ENCODE assay signal across 8 cellular contexts in the genomic region with DNA sequence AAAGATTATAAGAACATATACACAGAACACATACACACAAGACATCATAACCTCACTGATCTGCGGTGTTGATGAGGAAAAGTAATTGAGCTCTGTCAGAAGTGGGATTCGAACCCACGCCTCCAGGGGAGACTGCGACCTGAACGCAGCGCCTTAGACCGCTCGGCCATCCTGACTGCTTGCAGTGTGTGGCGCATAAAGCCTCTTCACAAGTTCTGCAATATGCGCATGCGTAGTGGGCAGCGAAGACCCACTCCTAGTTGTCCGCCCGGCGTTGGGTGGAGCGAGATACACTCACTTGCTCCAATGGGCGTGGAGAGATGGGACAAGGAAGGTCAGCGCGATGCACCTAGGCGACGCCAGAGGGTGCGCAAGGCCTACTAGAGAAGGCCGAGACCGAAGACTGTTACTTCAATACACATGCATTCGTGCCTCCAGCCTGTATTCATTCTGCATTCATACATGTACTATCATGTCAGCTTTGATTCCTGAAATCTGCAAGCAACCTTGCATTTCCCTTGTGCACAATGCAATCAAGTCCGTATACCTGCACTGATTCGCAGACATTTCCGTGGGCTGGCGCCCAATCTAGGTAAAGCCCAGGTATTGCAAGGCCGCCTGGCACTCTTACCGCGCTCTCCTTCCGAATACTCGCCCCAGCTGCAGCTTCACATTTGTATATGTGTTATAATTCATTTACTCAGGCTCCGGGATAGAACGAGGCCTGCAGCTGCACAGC. TPM values are rescaled to one million over a fixed set of nuclear protein-coding genes. Genes with fewer than 3 reads are reported as not detected.
DNase-seq lines count a peak whose midpoint lies in the region; ATAC-seq, FAIRE-seq and TF ChIP-seq lines count a peak whose summit lies in the region.

No MANE protein-coding gene starts in this region.

- H3K27me3 Mint-ChIP-seq in type B pancreatic cell, result no peaks in the 10 kb centered on the region

- ATAC-seq in HG02884 (IDR thresholded peaks at IDR 0.05; ENCODE audit: unreplicated experiment) (peak; percentile 82), left cardiac atrium (peak; percentile 92 to 94)

- DNase-seq in GM12891 (ENCODE audit: insufficient read length, low spot score) (peak; percentile 73), NCI-H146 (lab: John Stamatoyannopoulos, UW) (peak; percentile 97), T follicular helper cell (ENCODE audit: low read depth) (peak; percentile 98), amygdala (lab: John Stamatoyannopoulos, UW) (peak; percentile 90 to 100 (median 98)), left cardiac atrium (peak; percentile 99), pons (ENCODE audit: low spot score) (peak; percentile 100), type B pancreatic cell (ENCODE audit: extremely low spot score, unreplicated experiment) (peak; percentile 99)

- no peak overlapping the region for H3K4me3 Mint-ChIP-seq in type B pancreatic cell

- peak; percentile 97 for TF ChIP-seq CTCF in type B pancreatic cell (conservative IDR thresholded peaks at IDR 0.05)

- peak; percentile 100 for FAIRE-seq in GM12891 (lab: Jason Lieb, UNC)

- no peak overlapping the region for H3K27ac Mint-ChIP-seq in type B pancreatic cell

- no peak for TF ChIP-seq POLR2A in GM12891 (IDR thresholded peaks at IDR 0.05; ENCODE audit: low read depth, low read length)

- no peaks in the 10 kb centered on the region for H3K36me3 Mint-ChIP-seq in type B pancreatic cell

- H3K4me1 Mint-ChIP-seq in type B pancreatic cell (ENCODE audit: unreplicated experiment), result no peaks in the 10 kb centered on the region

- H3K9me3 Mint-ChIP-seq in type B pancreatic cell, result no peaks in the 10 kb centered on the region

- intact Hi-C loops in left cardiac atrium (cut with DNase I), result loop anchor here (1.0 to 10.0 kb wide), 5 partner anchors 74 to 222 kb away; a partner anchor contains a TSS

TF ChIP-seq in GM12891, 5 proteins besides CTCF, POLR2A, EP300 and RAD21:
- TF ChIP-seq PAX5 (IDR thresholded peaks at IDR 0.05; ENCODE audit: insufficient read depth, low read length, severe bottlenecking) (peak; percentile 32), POLR2AphosphoS5 (IDR thresholded peaks at IDR 0.05; ENCODE audit: low read depth, low read length) (no peak), POU2F2 (IDR thresholded peaks at IDR 0.05; ENCODE audit: low read depth, low read length) (0 out of 2 replicates have a peak, but pooled peaks have one; percentile 28), SPI1 (IDR thresholded peaks at IDR 0.05; ENCODE audit: low read depth, low read length) (no peak)
TF ChIP-seq in GM12891: peak in this region for 2.

RNA-seq across cellular contexts. Expression of a gene that starts 16.1 kb away (rescaled TPM):
- 0.89 TPM for polyA plus RNA-seq in GM12891 (2012; ENCODE audit: low read depth, missing spikeins)
- total RNA-seq in left cardiac atrium, result 1 to 10 TPM; 5.0 to 8.2 TPM
- 4.9 and 5.1 TPM in 2 replicates for total RNA-seq in type B pancreatic cell (ENCODE audit: low replicate concordance)

RNA-seq across cellular contexts. Expression of a gene that starts 55.5 kb away (rescaled TPM):
- polyA plus RNA-seq in GM12891 (2012; ENCODE audit: low read depth, missing spikeins), result 19.1 TPM
- total RNA-seq in left cardiac atrium (10 to 100 TPM; 52.3 to 60.3 TPM), type B pancreatic cell (ENCODE audit: low replicate concordance) (37.7 and 49.4 TPM in 2 replicates)

RNA-seq across cellular contexts. Expression of a gene that starts 58.0 kb away (rescaled TPM):
- polyA plus RNA-seq in GM12891 (2012; ENCODE audit: low read depth, missing spikeins), result 734 TPM
- total RNA-seq in left cardiac atrium, result under 1 TPM; 0.06 to 0.10 TPM
- total RNA-seq in type B pancreatic cell (ENCODE audit: low replicate concordance), result 0.17 TPM in 1 of 2 replicates, not detected in the other

Comparison
In these comparisons a context has a peak if more than half of its experiments do, and no peak if none do; other contexts are left out.
1. Peak in every context shown above with its lines: DNase-seq and ATAC-seq.